In the genomic region with DNA sequence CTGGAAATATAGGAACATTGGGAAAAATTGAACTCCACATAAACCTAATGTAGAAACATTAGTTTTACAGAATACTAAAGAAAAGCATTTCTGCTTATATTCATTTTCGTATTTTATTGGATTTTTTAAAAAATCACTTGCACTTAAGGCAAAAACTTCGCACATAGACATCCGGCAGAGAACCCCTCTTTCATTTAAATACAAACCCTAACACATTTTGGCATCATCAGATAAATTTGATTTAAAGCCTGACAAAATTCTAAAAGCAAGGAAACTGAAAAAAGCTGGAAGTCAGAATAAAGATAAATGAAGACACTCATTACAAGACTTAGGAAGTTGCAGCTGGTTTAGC, we compare ENCODE assay signal across 9 cellular contexts. TPM values are rescaled to one million over a fixed set of nuclear protein-coding genes. Genes with fewer than 3 reads are reported as not detected.
DNase-seq lines count a peak whose midpoint lies in the region; ATAC-seq and TF ChIP-seq lines count a peak whose summit lies in the region.
"Had no signal": no experiment of that assay in that cellular context is flagged by ENCODE, and none has a peak within 500 bp of the region (broad histone marks: within the 10 kb centered on the region; RNA-seq: fewer than 3 reads in every experiment).

No MANE protein-coding gene starts in this region.

- H3K9me3 ChIP-seq in SJSA1 (replicated peaks) (no peaks in the 10 kb centered on the region), iPS-15b (ENCODE audit: control insufficient read depth, insufficient read depth, low read length) (no peaks in the 10 kb centered on the region), stomach smooth muscle (ENCODE audit: control insufficient read depth in 2 of 2, low read length in 2 of 2) (no peaks in the 10 kb centered on the region), uterus (no peaks in the 10 kb centered on the region)
- H3K9me3 ChIP-seq: right atrium auricular region had no signal

- H3K4me3 Mint-ChIP-seq in activated T-cell treated with anti-CD3 and anti-CD28 coated beads, Interleukin-2, amount 50 U/mL, for 24 hours, result peak overlapping the region; percentile 93

- peaks cover 8% of the 10 kb centered on the region for H3K4me1 ChIP-seq in SJSA1 (replicated peaks)
- no peaks in the 10 kb centered on the region for H3K4me1 ChIP-seq in iPS-15b (ENCODE audit: control insufficient read depth, insufficient read depth, low read length)
- no peaks in the 10 kb centered on the region for H3K4me1 ChIP-seq in stomach smooth muscle (ENCODE audit: control insufficient read depth, insufficient read depth, low read length)
- no peaks in the 10 kb centered on the region for H3K4me1 ChIP-seq in uterus

- TF ChIP-seq CTCF in uterus (IDR thresholded peaks at IDR 0.05), result no peak

- DNase-seq in activated T-cell treated with anti-CD3 and anti-CD28 coated beads, Interleukin-2, amount 50 U/mL, for 24 hours, result no peak
- DNase-seq in activated T-cell treated with anti-CD3 and anti-CD28 coated beads, Interleukin-2, amount 50 U/mL, for 1 hour, result no peak
- DNase-seq in SJSA1 (ENCODE audit: low read depth in 1 of 2, low spot score in 2 of 2), result no peak
- no peak for DNase-seq in uterus
- no peak for DNase-seq in iPS-NIHi7 (ENCODE audit: extremely low spot score)

- no peak for ATAC-seq in GM19455 (IDR thresholded peaks at IDR 0.05; ENCODE audit: unreplicated experiment)

- peaks cover 34% of the 10 kb centered on the region for H3K4me1 Mint-ChIP-seq in activated T-cell treated with anti-CD3 and anti-CD28 coated beads, Interleukin-2, amount 50 U/mL, for 24 hours (ENCODE audit: low read depth)

- no peaks in the 10 kb centered on the region for H3K9me3 Mint-ChIP-seq in activated T-cell treated with anti-CD3 and anti-CD28 coated beads, Interleukin-2, amount 50 U/mL, for 24 hours

- peak overlapping the region; percentile 95 for H3K27ac Mint-ChIP-seq in activated T-cell treated with anti-CD3 and anti-CD28 coated beads, Interleukin-2, amount 50 U/mL, for 24 hours

- peak overlapping the region; percentile 51; the same call in 1 of the 2 replicates for H3K4me3 ChIP-seq in SJSA1
- H3K4me3 ChIP-seq in iPS-15b (ENCODE audit: low read depth, low read length), result peak overlapping the region; percentile 20
- peak overlapping the region; percentile 85 to 92 for H3K4me3 ChIP-seq in stomach smooth muscle (ENCODE audit: low read length in 2 of 2)
- H3K4me3 ChIP-seq in uterus, result no peak overlapping the region

- H3K27me3 Mint-ChIP-seq in activated T-cell treated with anti-CD3 and anti-CD28 coated beads, Interleukin-2, amount 50 U/mL, for 24 hours, result no peaks in the 10 kb centered on the region

- H3K36me3 Mint-ChIP-seq in activated T-cell treated with anti-CD3 and anti-CD28 coated beads, Interleukin-2, amount 50 U/mL, for 24 hours (ENCODE audit: low read depth), result peaks cover 28% of the 10 kb centered on the region

- H3K36me3 ChIP-seq in SJSA1 (no peaks in the 10 kb centered on the region; the same call in 1 of the 2 replicates), iPS-15b (ENCODE audit: control insufficient read depth, insufficient read depth, low read length) (no peaks in the 10 kb centered on the region), stomach smooth muscle (ENCODE audit: control insufficient read depth in 2 of 2, insufficient read depth in 2 of 2, low read length in 2 of 2) (no peaks in the 10 kb centered on the region), uterus (no peaks in the 10 kb centered on the region)
- H3K36me3 ChIP-seq: right atrium auricular region had no signal

- no peak overlapping the region for H3K27ac ChIP-seq in SJSA1
- no peak overlapping the region for H3K27ac ChIP-seq in stomach smooth muscle (ENCODE audit: low read length)
- no peak overlapping the region for H3K27ac ChIP-seq in uterus

- no peak for TF ChIP-seq POLR2A in uterus (IDR thresholded peaks at IDR 0.05)

- H3K27me3 ChIP-seq in SJSA1 (replicated peaks) (no peaks in the 10 kb centered on the region), iPS-15b (ENCODE audit: control insufficient read depth, insufficient read depth, low read length) (no peaks in the 10 kb centered on the region), stomach smooth muscle (ENCODE audit: control insufficient read depth in 1 of 2, insufficient read depth in 2 of 2, low read length in 2 of 2) (no peaks in the 10 kb centered on the region), uterus (no peaks in the 10 kb centered on the region)
- H3K27me3 ChIP-seq: right atrium auricular region had no signal

- intact Hi-C loops in uterus (cut with DNase I; ENCODE audit: low total_unique reads), result no loop called here

- no peak overlapping the region for H3K9ac ChIP-seq in iPS-15b (ENCODE audit: low read depth, low read length)
- peak overlapping the region in 1 of 2 donors; percentile 95 for H3K9ac ChIP-seq in stomach smooth muscle (ENCODE audit: low read length in 2 of 2)

RNA-seq across cellular contexts. Expression of gene EXOC4, which starts 0.4 kb away (rescaled TPM):
- 38.5 and 67.9 TPM in 2 replicates for total RNA-seq in SJSA1 (2014; rRNA removed; shearing (Covaris generic))
- 100 to 1,000 TPM in 2 of 4 donors, 10 to 100 TPM in 2; 27.2 to 126 (median 65.4) TPM for total RNA-seq in uterus

Comparison
In these comparisons a context has a peak if more than half of its experiments do, and no peak if none do; other contexts are left out.
1. H3K4me3 ChIP-seq: peak in SJSA1 (single experiment), iPS-15b (single experiment) and stomach smooth muscle (2 of 2); none in uterus (0 of 2).